In the genomic region with DNA sequence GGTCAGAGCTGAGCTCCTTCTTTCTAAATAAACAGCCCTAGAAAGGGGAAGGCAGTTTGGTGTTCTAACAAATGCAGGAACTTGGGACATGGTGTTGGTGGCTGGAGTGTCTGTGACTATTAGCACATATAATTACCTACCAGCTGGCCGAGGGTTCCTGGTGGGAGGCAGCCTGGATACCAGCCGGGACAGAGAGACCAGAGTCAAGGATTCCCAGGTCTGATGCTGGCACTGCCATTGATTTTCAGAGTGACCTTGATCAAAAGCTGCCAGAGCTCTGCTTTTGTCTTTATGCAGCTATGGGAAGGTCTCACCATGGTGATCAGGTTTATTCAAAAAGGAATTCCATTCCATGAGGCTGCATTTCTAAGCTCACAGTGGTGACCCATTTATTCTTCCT, we compare ENCODE assay signal across 20 cellular contexts.
A peak's percentile ranks its signal among the peaks of the same experiment; 100 is the strongest.
DNase-seq lines count a peak whose midpoint lies in the region; ATAC-seq and TF ChIP-seq lines count a peak whose summit lies in the region.
"Had no signal": no experiment of that assay in that cellular context is flagged by ENCODE, and none has a peak within 500 bp of the region (broad histone marks: within the 10 kb centered on the region; RNA-seq: fewer than 3 reads in every experiment).

No MANE protein-coding gene starts in this region.

- H3K27me3 ChIP-seq in HUES48 (ENCODE audit: control insufficient read depth, insufficient read depth, low read length) (peaks cover 21% of the 10 kb centered on the region), mesendoderm (ENCODE audit: insufficient read depth, low read length, poor library complexity) (no peaks in the 10 kb centered on the region), right cardiac atrium (ENCODE audit: control insufficient read depth, insufficient read depth) (no peaks in the 10 kb centered on the region)

- H3K4me3 Mint-ChIP-seq in WTC11, result no peak overlapping the region
- H3K4me3 Mint-ChIP-seq: CD4-positive, alpha-beta T cell had no signal

- no peak overlapping the region for H4K8ac ChIP-seq in mesendoderm (ENCODE audit: low read depth, low read length)

- H2AK5ac ChIP-seq in mesendoderm (ENCODE audit: low read length), result no peak overlapping the region

- H3K4ac ChIP-seq in mesendoderm (ENCODE audit: low read depth, low read length), result no peak overlapping the region

- CTCF ChIA-PET in WTC11 (lab: Charles Lee), result interaction anchor here (1.1 to 2.3 kb wide), 6 partner anchors 20 to 182 kb away, joined by 3 to 9 read pairs (median 4); no protein-coding TSS in a partner anchor

- no peak overlapping the region for H4K5ac ChIP-seq in mesendoderm (ENCODE audit: low read length)

- intact Hi-C loops in left cardiac atrium (cut with DNase I) (no loop called here), right cardiac atrium (cut with DNase I) (no loop called here)

- H3K9me3 Mint-ChIP-seq in WTC11, result peaks cover 18% of the 10 kb centered on the region

- H3K36me3 ChIP-seq in HUES48 (ENCODE audit: control insufficient read depth, insufficient read depth, low read length), result no peaks in the 10 kb centered on the region
- no peaks in the 10 kb centered on the region for H3K36me3 ChIP-seq in mesendoderm (ENCODE audit: control insufficient read depth, insufficient read depth, low read length)
- H3K36me3 ChIP-seq: HAP-1 had no signal

- DNase-seq in COR-L47 (lab: John Stamatoyannopoulos, UW) (peak; percentile 7), WTC11 (ENCODE audit: low spot score) (no peak), mesendoderm (peak; percentile 25), left cardiac atrium (no peak), right cardiac atrium (no peak), DMS114 treated with DMSO at 0.1 percent for 48 hours (lab: John Stamatoyannopoulos, UW; ENCODE audit: unreplicated experiment) (no peak), SK-N-DZ (ENCODE audit: low spot score) (no peak)
- DNase-seq: Calu3; CD4-positive, alpha-beta T cell; DMS79; MM.1S; NCI-H1092; NCI-H187; NCI-H2107; NCI-H226; NCI-H526 treated with DMSO at 0.1 percent for 48 hours; SHP77 had no signal

- H3K4me1 ChIP-seq in HUES48 (ENCODE audit: control insufficient read depth, insufficient read depth, low read length) (peaks cover 29% of the 10 kb centered on the region), mesendoderm (ENCODE audit: control insufficient read depth, low read depth, low read length) (no peaks in the 10 kb centered on the region), right cardiac atrium (ENCODE audit: control insufficient read depth, insufficient read depth, low read length) (no peaks in the 10 kb centered on the region)
- H3K4me1 ChIP-seq: A549, HAP-1 had no signal

- no peak overlapping the region for H2BK120ac ChIP-seq in mesendoderm (ENCODE audit: low read depth, low read length)

- H3K27ac Mint-ChIP-seq in WTC11, result no peak overlapping the region
- H3K27ac Mint-ChIP-seq: CD4-positive, alpha-beta T cell had no signal

- no peaks in the 10 kb centered on the region for H3K79me1 ChIP-seq in mesendoderm (ENCODE audit: low read length)

- H3K56ac ChIP-seq in mesendoderm (ENCODE audit: low read length), result no peak overlapping the region

- H3K79me2 ChIP-seq in mesendoderm (ENCODE audit: control insufficient read depth, insufficient read depth, low read length), result no peaks in the 10 kb centered on the region

- no peaks in the 10 kb centered on the region for H3K9me3 ChIP-seq in HUES48 (ENCODE audit: control insufficient read depth, insufficient read depth, low read length)
- no peaks in the 10 kb centered on the region for H3K9me3 ChIP-seq in right cardiac atrium (ENCODE audit: control insufficient read depth, low read length)
- H3K9me3 ChIP-seq: HAP-1 had no signal

- H3K18ac ChIP-seq in mesendoderm (ENCODE audit: low read length), result no peak overlapping the region

- no peak overlapping the region for H2BK15ac ChIP-seq in mesendoderm (replicated peaks; ENCODE audit: low read depth)

- no peak overlapping the region for H2BK5ac ChIP-seq in mesendoderm (ENCODE audit: low read length)

- H3K27me3 Mint-ChIP-seq in WTC11 (ENCODE audit: low read depth), result peaks cover 24% of the 10 kb centered on the region
- H3K27me3 Mint-ChIP-seq: CD4-positive, alpha-beta T cell had no signal

- H3K9ac ChIP-seq in HUES48 (ENCODE audit: low read depth, low read length) (no peak overlapping the region), mesendoderm (ENCODE audit: low read length) (no peak overlapping the region)

- H3K4me1 Mint-ChIP-seq in WTC11, result peaks cover 35% of the 10 kb centered on the region

- H3K27ac ChIP-seq in HUES48 (ENCODE audit: low read depth, low read length) (peak overlapping the region; percentile 70), mesendoderm (ENCODE audit: low read depth, low read length) (no peak overlapping the region), right cardiac atrium (ENCODE audit: low read length) (no peak overlapping the region)
- H3K27ac ChIP-seq: A549 had no signal

- H3K23ac ChIP-seq in mesendoderm (ENCODE audit: low read length), result no peak overlapping the region

- no CpG with 5 or more reads among the region's 2 CpGs for WGBS in mesendoderm (ENCODE audit: extremely low coverage, insufficient coverage, low lambda C conversion rate)
- WGBS in right cardiac atrium, result 58% methylated on average over 2 of the region's 2 CpGs

- no peak overlapping the region for H3K4me3 ChIP-seq in HUES48 (ENCODE audit: low read depth, low read length)
- no peak overlapping the region for H3K4me3 ChIP-seq in mesendoderm (ENCODE audit: low read length)
- H3K4me3 ChIP-seq in right cardiac atrium (ENCODE audit: low read length), result no peak overlapping the region
- H3K4me3 ChIP-seq: A549, HAP-1 had no signal

- H3K36me3 Mint-ChIP-seq in WTC11, result peaks cover 11% of the 10 kb centered on the region

- no peak for TF ChIP-seq CTCF in WTC11 (IDR thresholded peaks at IDR 0.05)

- no peak overlapping the region for H3K4me2 ChIP-seq in mesendoderm (ENCODE audit: low read length)
- H3K4me2 ChIP-seq: A549 had no signal

- POLR2A ChIA-PET in WTC11 (lab: Charles Lee), result no interaction called here

- ATAC-seq in WTC11, result peak; percentile 10
- no peak for ATAC-seq in left cardiac atrium
- ATAC-seq in right cardiac atrium, result no peak
- ATAC-seq: A549 had no signal

TF ChIP-seq in WTC11, 78 proteins besides CTCF, POLR2A, EP300 and RAD21 (continues in another document):
- no peak for TF ChIP-seq ZNF317 (CRISPR knock-in tag; IDR thresholded peaks at IDR 0.05; ENCODE audit: borderline replicate concordance, low read depth)
- no peak for TF ChIP-seq GRHL2 (CRISPR knock-in tag; IDR thresholded peaks at IDR 0.05; ENCODE audit: insufficient replicate concordance, severe bottlenecking)
- TF ChIP-seq ELF4 (CRISPR knock-in tag; IDR thresholded peaks at IDR 0.05; ENCODE audit: low read depth), result no peak
- no peak for TF ChIP-seq IRF2 (CRISPR knock-in tag; IDR thresholded peaks at IDR 0.05; ENCODE audit: borderline replicate concordance, low read depth)
- no peak for TF ChIP-seq ARID4B (CRISPR knock-in tag; IDR thresholded peaks at IDR 0.05; ENCODE audit: borderline replicate concordance)
- TF ChIP-seq EMX1 (CRISPR knock-in tag; IDR thresholded peaks at IDR 0.05), result no peak
- TF ChIP-seq NR1H2 (CRISPR knock-in tag; IDR thresholded peaks at IDR 0.05), result no peak
- TF ChIP-seq, protein P1, sequence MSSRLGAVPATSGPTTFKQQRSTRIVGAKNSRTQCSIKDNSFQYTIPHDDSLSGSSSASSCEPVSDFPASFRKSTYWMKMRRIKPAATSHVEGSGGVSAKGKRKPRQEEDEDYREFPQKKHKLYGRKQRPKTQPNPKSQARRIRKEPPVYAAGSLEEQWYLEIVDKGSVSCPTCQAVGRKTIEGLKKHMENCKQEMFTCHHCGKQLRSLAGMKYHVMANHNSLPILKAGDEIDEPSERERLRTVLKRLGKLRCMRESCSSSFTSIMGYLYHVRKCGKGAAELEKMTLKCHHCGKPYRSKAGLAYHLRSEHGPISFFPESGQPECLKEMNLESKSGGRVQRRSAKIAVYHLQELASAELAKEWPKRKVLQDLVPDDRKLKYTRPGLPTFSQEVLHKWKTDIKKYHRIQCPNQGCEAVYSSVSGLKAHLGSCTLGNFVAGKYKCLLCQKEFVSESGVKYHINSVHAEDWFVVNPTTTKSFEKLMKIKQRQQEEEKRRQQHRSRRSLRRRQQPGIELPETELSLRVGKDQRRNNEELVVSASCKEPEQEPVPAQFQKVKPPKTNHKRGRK (CRISPR knock-in tag; IDR thresholded peaks at IDR 0.05; ENCODE audit: borderline replicate concordance), result no peak
- no peak for TF ChIP-seq FOXK1 (CRISPR knock-in tag; IDR thresholded peaks at IDR 0.05)
- no peak for TF ChIP-seq MYBL2 (CRISPR knock-in tag; IDR thresholded peaks at IDR 0.05)
- TF ChIP-seq, protein P2, sequence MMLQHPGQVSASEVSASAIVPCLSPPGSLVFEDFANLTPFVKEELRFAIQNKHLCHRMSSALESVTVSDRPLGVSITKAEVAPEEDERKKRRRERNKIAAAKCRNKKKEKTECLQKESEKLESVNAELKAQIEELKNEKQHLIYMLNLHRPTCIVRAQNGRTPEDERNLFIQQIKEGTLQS (CRISPR knock-in tag; conservative IDR thresholded peaks at IDR 0.05), result no peak

Comparison
In these comparisons a context has a peak if more than half of its experiments do, and no peak if none do; other contexts are left out.
1. DNase-seq: peak in COR-L47 (single experiment) and mesendoderm (single experiment); none in WTC11 (single experiment), left cardiac atrium (single experiment), right cardiac atrium (0 of 3), DMS114 treated with DMSO at 0.1 percent for 48 hours (single experiment) and SK-N-DZ (single experiment).